16 cellular contexts compared by ENCODE assay signal in genomic region chr4:168537086-168537485, GRCh38. TPM values are rescaled to one million over a fixed set of nuclear protein-coding genes. Genes with fewer than 3 reads are reported as not detected.
DNase-seq lines count a peak whose midpoint lies in the region; ATAC-seq, FAIRE-seq and TF ChIP-seq lines count a peak whose summit lies in the region.
"Had no signal": no experiment of that assay in that cellular context is flagged by ENCODE, and none has a peak within 500 bp of the region (broad histone marks: within the 10 kb centered on the region; RNA-seq: fewer than 3 reads in every experiment).

No MANE protein-coding gene starts in this region.

- no peak overlapping the region for H3K27ac ChIP-seq in GM23338 (ENCODE audit: low read depth)
- no peak overlapping the region for H3K27ac ChIP-seq in K562 (ENCODE audit: extremely low read depth, low read depth, low read length)
- no peak overlapping the region for H3K27ac ChIP-seq in keratinocyte (ENCODE audit: control insufficient read depth, insufficient read depth, low read length)
- no peak overlapping the region for H3K27ac ChIP-seq in effector memory CD4-positive, alpha-beta T cell (ENCODE audit: insufficient read depth, low read length, poor library complexity, severe bottlenecking)
- H3K27ac ChIP-seq: C4-2B had no signal

- peaks cover 4% of the 10 kb centered on the region; the same call in 2 of the 3 replicates for H3K4me1 Mint-ChIP-seq in GM23338
- H3K4me1 Mint-ChIP-seq in immature natural killer cell: no peaks in the 10 kb centered on the region
- H3K4me1 Mint-ChIP-seq: B cell had no signal

- 0 out of 2 replicates have a peak, but pooled peaks cover 2% of the 10 kb centered on the region for H3K9me2 ChIP-seq in GM23338 (ENCODE audit: insufficient read depth)

- no peak overlapping the region for H3K4me2 ChIP-seq in GM23338
- H3K4me2 ChIP-seq in K562 (ENCODE audit: insufficient read depth, low read length): no peak overlapping the region; the same call in 1 of the 2 replicates
- peak overlapping the region; percentile 49 for H3K4me2 ChIP-seq in keratinocyte (ENCODE audit: control insufficient read depth, extremely low read depth, insufficient read depth, low read depth, low read length)

- intact Hi-C loops in K562 (cut with micrococcal nuclease): no loop called here

- H3K9me3 Mint-ChIP-seq in GM23338 (no peaks in the 10 kb centered on the region), immature natural killer cell (no peaks in the 10 kb centered on the region)
- H3K9me3 Mint-ChIP-seq: CD4-positive, alpha-beta memory T cell; H9 had no signal

- ATAC-seq in GM23338 (no peak), K562 (no peak)

- H3K9me3 ChIP-seq in K562 (replicated peaks; ENCODE audit: control insufficient read depth, insufficient read depth, low read depth, low read length) (no peaks in the 10 kb centered on the region), keratinocyte (ENCODE audit: control insufficient read depth, low read depth, low read length) (no peaks in the 10 kb centered on the region)
- H3K9me3 ChIP-seq in effector memory CD4-positive, alpha-beta T cell (ENCODE audit: control insufficient read depth, low read length): no peaks in the 10 kb centered on the region

- H3K4me3 Mint-ChIP-seq in GM23338 (no peak overlapping the region), immature natural killer cell (no peak overlapping the region)
- H3K4me3 Mint-ChIP-seq: B cell; CD4-positive, alpha-beta memory T cell; H9 had no signal

- TF ChIP-seq POLR2A in K562 (conservative IDR thresholded peaks at IDR 0.05): no peak

- H3K27me3 Mint-ChIP-seq in GM23338 (ENCODE audit: insufficient read depth, low read depth, poor library complexity) (peaks cover 2% of the 10 kb centered on the region), immature natural killer cell (ENCODE audit: low read depth in 3 of 3) (peaks cover 3 to 4% (median 4%) of the 10 kb centered on the region in 3 donors)

- H3K4me3 ChIP-seq in GM23338 (no peak overlapping the region), K562 (peak overlapping the region; percentile 28; the same call in 1 of the 2 replicates), keratinocyte (ENCODE audit: control insufficient read depth in 2 of 3, extremely low read depth in 1 of 3, insufficient read depth in 2 of 3, low read depth in 1 of 3, low read length in 3 of 3) (no peak overlapping the region)
- H3K4me3 ChIP-seq in effector memory CD4-positive, alpha-beta T cell (ENCODE audit: insufficient read depth, low read depth, low read length, poor library complexity, severe bottlenecking): no peak overlapping the region

- no peaks in the 10 kb centered on the region for H3K36me3 Mint-ChIP-seq in GM23338 (ENCODE audit: low read depth)
- no peaks in the 10 kb centered on the region for H3K36me3 Mint-ChIP-seq in immature natural killer cell
- H3K36me3 Mint-ChIP-seq: CD4-positive, alpha-beta memory T cell had no signal

- peak overlapping the region; percentile 72; the same call in 1 of the 2 replicates for H2AFZ ChIP-seq in GM23338
- H2AFZ ChIP-seq in K562 (ENCODE audit: low read depth, low read length): peak overlapping the region; percentile 93
- H2AFZ ChIP-seq in keratinocyte (ENCODE audit: control insufficient read depth, low read length): no peak overlapping the region

- no peak for FAIRE-seq in K562 (lab: Jason Lieb, UNC)
- FAIRE-seq in keratinocyte (lab: Jason Lieb, UNC): peak; percentile 29
- FAIRE-seq: G401.6, GM12891 had no signal

- CTCF ChIA-PET in K562 (lab: Yijun Ruan, JAX; ENCODE audit: low intra/inter-chr PET ratio): no interaction called here

- H3K36me3 ChIP-seq in GM23338 (ENCODE audit: insufficient read depth) (no peaks in the 10 kb centered on the region), K562 (ENCODE audit: control insufficient read depth, insufficient read depth, low read length) (no peaks in the 10 kb centered on the region), keratinocyte (ENCODE audit: control insufficient read depth in 2 of 2, extremely low read depth in 1 of 2, insufficient read depth in 2 of 2, low read length in 2 of 2) (no peaks in the 10 kb centered on the region)
- no peaks in the 10 kb centered on the region for H3K36me3 ChIP-seq in effector memory CD4-positive, alpha-beta T cell (ENCODE audit: control insufficient read depth, insufficient read depth, low read length)

- no TSS peak for BruUV-seq in K562 (replicated peaks; lab: Mats Ljungman, UMichigan)

- no peaks in the 10 kb centered on the region for H3K27me3 ChIP-seq in GM23338 (ENCODE audit: insufficient read depth)
- H3K27me3 ChIP-seq in K562 (ENCODE audit: control insufficient read depth in 2 of 2, insufficient read depth in 2 of 2, low read length in 2 of 2): no peaks in the 10 kb centered on the region
- no peaks in the 10 kb centered on the region for H3K27me3 ChIP-seq in keratinocyte (ENCODE audit: control insufficient read depth, extremely low read depth, insufficient read depth, low read length)
- no peaks in the 10 kb centered on the region for H3K27me3 ChIP-seq in effector memory CD4-positive, alpha-beta T cell (replicated peaks; ENCODE audit: control insufficient read depth, insufficient read depth, low read length, poor library complexity, severe bottlenecking)

- no peak overlapping the region for H3K9ac ChIP-seq in K562 (ENCODE audit: insufficient read depth in 1 of 2, low read depth in 2 of 2, low read length in 2 of 2)
- H3K9ac ChIP-seq in keratinocyte (ENCODE audit: control insufficient read depth, extremely low read depth, insufficient read depth, low read length): no peak overlapping the region

- no peaks in the 10 kb centered on the region for H3F3A ChIP-seq in GM23338 (replicated peaks; ENCODE audit: low read depth)

- dilution Hi-C loops in keratinocyte (cut with MboI; ENCODE audit: extremely low pct_ligation_motif_present, low sequenced_read_pairs): no loop called here

- no peaks in the 10 kb centered on the region for H3K9me1 ChIP-seq in K562 (ENCODE audit: control insufficient read depth, insufficient read depth, low read length)
- no peaks in the 10 kb centered on the region for H3K9me1 ChIP-seq in keratinocyte (ENCODE audit: control insufficient read depth, extremely low read depth, insufficient read depth, low read length)

- H3K79me2 ChIP-seq in GM23338 (replicated peaks; ENCODE audit: insufficient read depth) (no peaks in the 10 kb centered on the region), K562 (ENCODE audit: control insufficient read depth, insufficient read depth, low read length) (no peaks in the 10 kb centered on the region), keratinocyte (ENCODE audit: control insufficient read depth, insufficient read depth, low read length) (no peaks in the 10 kb centered on the region)

- H4K20me1 ChIP-seq in GM23338 (replicated peaks; ENCODE audit: insufficient read depth): no peaks in the 10 kb centered on the region
- H4K20me1 ChIP-seq in K562 (replicated peaks; ENCODE audit: control insufficient read depth, insufficient read depth, low read length): no peaks in the 10 kb centered on the region
- no peaks in the 10 kb centered on the region for H4K20me1 ChIP-seq in keratinocyte (ENCODE audit: control insufficient read depth, extremely low read depth, insufficient read depth, low read length)

- no peak for TF ChIP-seq RAD21 in K562 (CRISPR knock-in tag; conservative IDR thresholded peaks at IDR 0.05 in 1 of 2, IDR thresholded peaks at IDR 0.05 in 1 of 2)

- H3K27ac Mint-ChIP-seq in GM23338: no peak overlapping the region
- H3K27ac Mint-ChIP-seq in immature natural killer cell: no peak overlapping the region
- H3K27ac Mint-ChIP-seq: B cell; CD4-positive, alpha-beta memory T cell; H9 had no signal

- DNase-seq in GM23338 (ENCODE audit: low spot score) (no peak), K562 (ENCODE audit: extremely low read depth in 1 of 4, low spot score in 3 of 4) (no peak), keratinocyte (ENCODE audit: low read depth, low spot score) (no peak), HuH-7 (ENCODE audit: low spot score) (no peak), SW480 (ENCODE audit: low spot score) (no peak), immature natural killer cell (no peak)
- no peak for DNase-seq in effector memory CD4-positive, alpha-beta T cell
- DNase-seq: ACHN; CD4-positive, alpha-beta memory T cell; DMS79; GOT3; H9 had no signal

- TF ChIP-seq EP300 in K562 (IDR thresholded peaks at IDR 0.05; ENCODE audit: low read length): no peak

- in situ Hi-C loops in K562 (cut with MboI): no loop called here

- H3K4me1 ChIP-seq in GM23338 (ENCODE audit: insufficient read depth): peaks cover 7% of the 10 kb centered on the region
- no peaks in the 10 kb centered on the region; a peak in 1 of 5 replicates for H3K4me1 ChIP-seq in K562 (replicated peaks in 1 of 2; ENCODE audit: control insufficient read depth in 2 of 2, insufficient read depth in 2 of 2, low read length in 2 of 2)
- H3K4me1 ChIP-seq in keratinocyte (ENCODE audit: control insufficient read depth, extremely low read depth, insufficient read depth, low read length): peaks cover 15% of the 10 kb centered on the region
- no peaks in the 10 kb centered on the region for H3K4me1 ChIP-seq in effector memory CD4-positive, alpha-beta T cell (ENCODE audit: control insufficient read depth, insufficient read depth, low read length, poor library complexity, severe bottlenecking)

- POLR2A ChIA-PET in K562 (lab: Yijun Ruan, JAX): no interaction called here

- no peak for TF ChIP-seq CTCF in GM23338 (conservative IDR thresholded peaks at IDR 0.05; ENCODE audit: low read depth in 2 of 2)
- TF ChIP-seq CTCF in K562 (IDR thresholded peaks at IDR 0.05 in 2 of 3, conservative IDR thresholded peaks at IDR 0.05 in 1 of 3; ENCODE audit: insufficient read depth in 2 of 3, low read depth in 1 of 3, low read length in 3 of 3): no peak
- no peak for TF ChIP-seq CTCF in keratinocyte (optimal IDR thresholded peaks at IDR 0.05 in 1 of 3, IDR thresholded peaks at IDR 0.05 in 1 of 3, conservative IDR thresholded peaks at IDR 0.05 in 1 of 3; ENCODE audit: extremely low read depth in 1 of 3, insufficient read depth in 2 of 3, low read length in 3 of 3)

- 37% methylated on average over 4 of the region's 4 CpGs for WGBS in K562 (ENCODE audit: insufficient coverage, low coverage, missing lambda C conversion rate)

RNA-seq across cellular contexts. Expression of gene PALLD, which starts 40.2 kb away (rescaled TPM):
- 23.5 and 30.2 TPM in 2 replicates for total RNA-seq in GM23338 (2014; rRNA removed; shearing (Covaris generic))
- polyA plus RNA-seq in GM23338 (2016; fragmentation: Nextera tagmentation; extraction: Ambion mirVana) (11.6 and 13.1 TPM in 2 replicates), K562 (2011; rRNA removed) (0.03 TPM in 1 of 2 replicates, not detected in the other), K562 (2014; fragmentation: Illumina TruSeq; extraction: Trizol) (not detected in 2 replicates), K562 (2014; fragmentation: Nextera tagmentation; extraction: Ambion mirVana) (under 1 TPM; 0.01 to 0.18 TPM), K562 (2014; rRNA removed) (0.01 TPM in 1 of 2 replicates, not detected in the other), keratinocyte (83.5 to 152 TPM (median 136 TPM) in 3 replicates), immature natural killer cell (10 to 100 TPM in 2 of 3 donors, 1 to 10 TPM in 1; 7.4 to 20.8 (median 15.8) TPM)
- total RNA-seq in K562 (2011; cell fraction: chromatin; rRNA removed; ENCODE audit: low replicate concordance): not detected in 2 replicates
- total RNA-seq in K562 (2011; cell fraction: nucleolus; rRNA removed): not detected in 2 replicates
- not detected in 2 replicates for total RNA-seq in K562 (2011; cell fraction: nucleoplasm; rRNA removed)
- total RNA-seq in K562 (2014; rRNA removed) (0.09 TPM in 1 of 2 replicates, not detected in the other), K562 (2014; rRNA removed; fragmentation: Illumina TruSeq; extraction: Trizol) (not detected in 2 replicates), K562 (2015; rRNA removed; fragmentation: Illumina TruSeq; extraction: Trizol) (not detected in 2 replicates), K562 (2021) (0.35 and 0.89 TPM in 2 replicates)
- polyA plus RNA-seq in K562 (2011; cell fraction: cytosol; rRNA removed): 0.03 TPM in 1 of 2 replicates, not detected in the other
- polyA plus RNA-seq in K562 (2011; cell fraction: nucleus; rRNA removed): 0.31 TPM in 1 of 2 replicates, not detected in the other
- 0.12 and 0.33 TPM in 2 replicates for polyA plus RNA-seq in K562 (2012)
- polyA minus RNA-seq in K562 (2011; rRNA and poly(A)+ RNA removed): 0.11 TPM in 1 of 2 replicates, not detected in the other
- polyA minus RNA-seq in K562 (2011; cell fraction: cytosol; rRNA and poly(A)+ RNA removed): 0.73 TPM in 1 of 2 replicates, not detected in the other
- 0.27 TPM in 1 of 2 replicates, not detected in the other for polyA minus RNA-seq in K562 (2011; cell fraction: nucleus; rRNA and poly(A)+ RNA removed)
- polyA plus RNA-seq in keratinocyte (2011; ENCODE audit: low read depth): 223 TPM
- 142 and 178 TPM in 2 replicates for polyA plus RNA-seq in keratinocyte (2011; cell fraction: cytosol; rRNA removed)
- 226 and 245 TPM in 2 replicates for polyA plus RNA-seq in keratinocyte (2011; cell fraction: nucleus; rRNA removed)
- polyA plus RNA-seq in keratinocyte (2012; ENCODE audit: low replicate concordance): 131 and 170 TPM in 2 replicates
- 116 to 231 TPM (median 181 TPM) in 3 replicates for polyA minus RNA-seq in keratinocyte
- polyA minus RNA-seq in keratinocyte (2011; cell fraction: cytosol; rRNA and poly(A)+ RNA removed): 139 TPM
- polyA minus RNA-seq in keratinocyte (2011; cell fraction: nucleus; rRNA and poly(A)+ RNA removed): 133 and 295 TPM in 2 replicates

RNA-seq across cellular contexts. Expression of gene DDX60L, which starts 56.8 kb away (rescaled TPM):
- 2.3 and 3.3 TPM in 2 replicates for total RNA-seq in GM23338 (2014; rRNA removed; shearing (Covaris generic))
- polyA plus RNA-seq in GM23338 (2016; fragmentation: Nextera tagmentation; extraction: Ambion mirVana): 1.2 TPM in 2 replicates
- total RNA-seq in K562 (2011; cell fraction: chromatin; rRNA removed; ENCODE audit: low replicate concordance): 1.5 and 3.8 TPM in 2 replicates
- 0.50 and 1.1 TPM in 2 replicates for total RNA-seq in K562 (2011; cell fraction: nucleolus; rRNA removed)
- 1.9 and 2.1 TPM in 2 replicates for total RNA-seq in K562 (2011; cell fraction: nucleoplasm; rRNA removed)
- total RNA-seq in K562 (2014; rRNA removed): 1.2 and 2.0 TPM in 2 replicates
- total RNA-seq in K562 (2014; rRNA removed; fragmentation: Illumina TruSeq; extraction: Trizol): 2.9 and 3.9 TPM in 2 replicates
- 2.8 and 3.3 TPM in 2 replicates for total RNA-seq in K562 (2015; rRNA removed; fragmentation: Illumina TruSeq; extraction: Trizol)
- total RNA-seq in K562 (2021): 2.3 and 2.6 TPM in 2 replicates
- polyA plus RNA-seq in K562 (2011; rRNA removed): 0.24 and 0.40 TPM in 2 replicates
- 0.09 and 0.22 TPM in 2 replicates for polyA plus RNA-seq in K562 (2011; cell fraction: cytosol; rRNA removed)
- polyA plus RNA-seq in K562 (2011; cell fraction: nucleus; rRNA removed): 0.23 and 0.29 TPM in 2 replicates
- 2.3 and 7.1 TPM in 2 replicates for polyA plus RNA-seq in K562 (2012)
- polyA plus RNA-seq in K562 (2014; fragmentation: Illumina TruSeq; extraction: Trizol): 2.9 and 3.0 TPM in 2 replicates
- polyA plus RNA-seq in K562 (2014; fragmentation: Nextera tagmentation; extraction: Ambion mirVana): 1 to 10 TPM; 1.3 to 2.5 TPM
- polyA plus RNA-seq in K562 (2014; rRNA removed): 1.8 and 3.0 TPM in 2 replicates
- 0.24 and 0.35 TPM in 2 replicates for polyA minus RNA-seq in K562 (2011; rRNA and poly(A)+ RNA removed)
- not detected in 2 replicates for polyA minus RNA-seq in K562 (2011; cell fraction: cytosol; rRNA and poly(A)+ RNA removed)
- 0.11 and 0.40 TPM in 2 replicates for polyA minus RNA-seq in K562 (2011; cell fraction: nucleus; rRNA and poly(A)+ RNA removed)
- polyA plus RNA-seq in keratinocyte: 20.9 to 33.6 TPM (median 23.2 TPM) in 3 replicates
- 3.1 TPM for polyA plus RNA-seq in keratinocyte (2011; ENCODE audit: low read depth)
- 7.2 and 18.2 TPM in 2 replicates for polyA plus RNA-seq in keratinocyte (2011; cell fraction: cytosol; rRNA removed)
- 37.2 and 49.9 TPM in 2 replicates for polyA plus RNA-seq in keratinocyte (2011; cell fraction: nucleus; rRNA removed)
- polyA plus RNA-seq in keratinocyte (2012; ENCODE audit: low replicate concordance): 2.8 and 19.9 TPM in 2 replicates
- polyA minus RNA-seq in keratinocyte: 12.6 to 43.9 TPM (median 28.2 TPM) in 3 replicates
- 14.4 TPM for polyA minus RNA-seq in keratinocyte (2011; cell fraction: cytosol; rRNA and poly(A)+ RNA removed)
- polyA minus RNA-seq in keratinocyte (2011; cell fraction: nucleus; rRNA and poly(A)+ RNA removed): 66.7 and 96.2 TPM in 2 replicates
- polyA plus RNA-seq in immature natural killer cell: 10 to 100 TPM; 18.2 to 30.5 (median 21.6) TPM
